Comparison of ENCODE assay signal across 8 cellular contexts in the genomic region with DNA sequence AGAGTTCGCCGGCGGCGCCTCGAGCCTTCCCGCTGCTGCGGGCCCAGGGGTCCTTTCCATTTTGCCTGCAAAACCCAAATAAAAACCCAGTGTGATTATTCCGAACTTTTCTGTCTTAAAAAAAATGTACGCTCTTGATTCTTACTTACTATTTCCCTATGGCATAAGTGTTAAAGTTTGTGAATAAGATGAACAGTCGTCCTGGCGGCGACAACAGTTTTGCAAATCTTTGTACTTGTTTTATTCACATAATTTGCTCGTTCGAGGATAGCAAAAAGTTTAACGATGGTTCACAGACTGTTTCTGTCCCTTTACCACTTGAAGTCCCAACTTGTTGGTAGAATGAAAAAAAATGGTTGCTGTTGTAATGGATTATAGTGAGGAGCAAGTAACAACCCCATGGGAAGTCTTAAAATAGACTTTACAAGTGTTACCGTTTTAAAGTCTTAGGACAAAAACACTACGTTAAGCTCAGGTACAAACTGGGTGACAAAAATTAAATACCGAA. TPM values are rescaled to one million over a fixed set of nuclear protein-coding genes. Genes with fewer than 3 reads are reported as not detected.
DNase-seq lines count a peak whose midpoint lies in the region; ATAC-seq and TF ChIP-seq lines count a peak whose summit lies in the region.

No MANE protein-coding gene starts in this region.

- peak overlapping the region; percentile 47 for H3K27ac ChIP-seq in RWPE2 (ENCODE audit: poor library complexity, severe bottlenecking)
- peak overlapping the region; percentile 80 for H3K27ac ChIP-seq in osteoblast (ENCODE audit: low read depth, low read length)

- TF ChIP-seq CTCF in RWPE2 (IDR thresholded peaks at IDR 0.05; ENCODE audit: poor library complexity, severe bottlenecking), result no peak
- no peak for TF ChIP-seq CTCF in epithelial cell of esophagus (IDR thresholded peaks at IDR 0.05; ENCODE audit: insufficient read depth, low read depth, low read length, missing control alignments)
- no peak for TF ChIP-seq CTCF in osteoblast (IDR thresholded peaks at IDR 0.05; ENCODE audit: extremely low read depth, low read depth, low read length)

- H3K4me1 ChIP-seq in RWPE2 (ENCODE audit: insufficient read depth, poor library complexity, severe bottlenecking) (peaks cover 20% of the 10 kb centered on the region), osteoblast (ENCODE audit: insufficient read depth, low read length) (peaks cover 24% of the 10 kb centered on the region)

- H3K36me3 ChIP-seq in RWPE2 (ENCODE audit: low read depth), result peaks cover 41% of the 10 kb centered on the region
- no peaks in the 10 kb centered on the region for H3K36me3 ChIP-seq in osteoblast (ENCODE audit: insufficient read depth, low read length)

- peaks cover 3% of the 10 kb centered on the region for H3K9me3 ChIP-seq in RWPE2 (ENCODE audit: severe bottlenecking)
- no peaks in the 10 kb centered on the region for H3K9me3 ChIP-seq in osteoblast (ENCODE audit: low read depth, low read length)

- DNase-seq in NCI-H2171 treated with DMSO at 0.1 percent for 48 hours (lab: John Stamatoyannopoulos, UW) (peak; percentile 14), NCI-H2171 (lab: John Stamatoyannopoulos, UW) (no peak), RWPE2 (ENCODE audit: low spot score) (no peak), epithelial cell of esophagus (ENCODE audit: low read depth) (no peak), osteoblast (ENCODE audit: insufficient read length, low spot score, missing footprints) (no peak)

- peak overlapping the region; percentile 93 for H3K4me2 ChIP-seq in osteoblast (ENCODE audit: insufficient read depth, low read length)

- peak overlapping the region; percentile 78 for H2AFZ ChIP-seq in osteoblast (ENCODE audit: low read length)

- H4K20me1 ChIP-seq in osteoblast (ENCODE audit: insufficient read depth, low read length), result no peaks in the 10 kb centered on the region

- H3K4me3 ChIP-seq in RWPE2 (ENCODE audit: severe bottlenecking), result peak overlapping the region; percentile 97
- peak overlapping the region; percentile 71 for H3K4me3 ChIP-seq in epithelial cell of esophagus (ENCODE audit: low read length)
- peak overlapping the region; percentile 84 for H3K4me3 ChIP-seq in osteoblast (ENCODE audit: insufficient read depth, low read length)

- no peaks in the 10 kb centered on the region for H3K27me3 ChIP-seq in RWPE2 (ENCODE audit: insufficient read depth, poor library complexity, severe bottlenecking)
- no peaks in the 10 kb centered on the region for H3K27me3 ChIP-seq in osteoblast (ENCODE audit: insufficient read depth, low read length)

- ATAC-seq in RWPE2 (ENCODE audit: low read depth), result no peak
- no peak for ATAC-seq in HG03378 (IDR thresholded peaks at IDR 0.05; ENCODE audit: unreplicated experiment)
- ATAC-seq in GM18520 (IDR thresholded peaks at IDR 0.05; ENCODE audit: unreplicated experiment), result no peak
- no peak for ATAC-seq in HG03520 (IDR thresholded peaks at IDR 0.05; ENCODE audit: unreplicated experiment)

- peaks cover 36% of the 10 kb centered on the region for H3K79me2 ChIP-seq in osteoblast (ENCODE audit: insufficient read depth, low read length)

RNA-seq across cellular contexts. Expression of a gene that starts 0.5 kb away (rescaled TPM):
- 33.0 and 43.8 TPM in 2 replicates for total RNA-seq in osteoblast

RNA-seq across cellular contexts. Expression of a gene that starts 40.1 kb away (rescaled TPM):
- total RNA-seq in osteoblast, result 1.8 and 3.3 TPM in 2 replicates
